Comparison of ENCODE assay signal across 8 cellular contexts in genomic region chr7:155643804-155644177, GRCh38. TPM values are rescaled to one million over a fixed set of nuclear protein-coding genes. Genes with fewer than 3 reads are reported as not detected.
DNase-seq lines count a peak whose midpoint lies in the region; ATAC-seq and TF ChIP-seq lines count a peak whose summit lies in the region.

No MANE protein-coding gene starts in this region.

- H3K27ac Mint-ChIP-seq in activated T-cell treated with anti-CD3 and anti-CD28 coated beads, Interleukin-2, amount 50 U/mL, for 24 hours = peak overlapping the region; percentile 98

- H3K4me1 ChIP-seq in OCI-LY1 (ENCODE audit: insufficient read depth, low read length, severe bottlenecking) = peaks cover 25% of the 10 kb centered on the region
- H3K4me1 ChIP-seq in osteoblast (ENCODE audit: insufficient read depth, low read length) = peaks cover 16% of the 10 kb centered on the region

- no peaks in the 10 kb centered on the region for H3K27me3 ChIP-seq in OCI-LY1 (ENCODE audit: insufficient read depth, low read length)
- H3K27me3 ChIP-seq in osteoblast (ENCODE audit: insufficient read depth, low read length) = no peaks in the 10 kb centered on the region

- H3F3A ChIP-seq in OCI-LY1 (ENCODE audit: insufficient read depth, low read length) = no peaks in the 10 kb centered on the region

- no peaks in the 10 kb centered on the region for H3K27me3 Mint-ChIP-seq in activated T-cell treated with anti-CD3 and anti-CD28 coated beads, Interleukin-2, amount 50 U/mL, for 24 hours

- H3K4me3 Mint-ChIP-seq in activated T-cell treated with anti-CD3 and anti-CD28 coated beads, Interleukin-2, amount 50 U/mL, for 24 hours = peak overlapping the region; percentile 92

- H2AFZ ChIP-seq in OCI-LY1 (ENCODE audit: low read length) (peak overlapping the region; percentile 31), osteoblast (ENCODE audit: low read length) (peak overlapping the region; percentile 100)

- no peaks in the 10 kb centered on the region for H3K9me2 ChIP-seq in OCI-LY1 (ENCODE audit: low read depth, low read length)

- H3K79me2 ChIP-seq in OCI-LY1 (ENCODE audit: insufficient read depth, low read length) = peaks cover 45% of the 10 kb centered on the region
- H3K79me2 ChIP-seq in osteoblast (ENCODE audit: insufficient read depth, low read length) = peaks cover 54% of the 10 kb centered on the region

- peak overlapping the region; percentile 94 for H3K9ac ChIP-seq in OCI-LY1 (ENCODE audit: low read length)

- H3K9me3 ChIP-seq in OCI-LY1 (ENCODE audit: low read length) (peaks cover 38% of the 10 kb centered on the region), osteoblast (ENCODE audit: low read depth, low read length) (no peaks in the 10 kb centered on the region)

- peaks cover 60% of the 10 kb centered on the region for H3K36me3 ChIP-seq in OCI-LY1 (ENCODE audit: insufficient read depth, low read length)
- H3K36me3 ChIP-seq in osteoblast (ENCODE audit: insufficient read depth, low read length) = peaks cover 10% of the 10 kb centered on the region

- no peak for TF ChIP-seq CTCF in OCI-LY1 (IDR thresholded peaks at IDR 0.05; ENCODE audit: low read length)
- TF ChIP-seq CTCF in epithelial cell of esophagus (IDR thresholded peaks at IDR 0.05; ENCODE audit: insufficient read depth, low read depth, low read length, missing control alignments) = no peak
- no peak for TF ChIP-seq CTCF in osteoblast (IDR thresholded peaks at IDR 0.05; ENCODE audit: extremely low read depth, low read depth, low read length)

- H3K27ac ChIP-seq in OCI-LY1 (ENCODE audit: low read depth, low read length, poor library complexity, severe bottlenecking) = peak overlapping the region; percentile 88
- H3K27ac ChIP-seq in osteoblast (ENCODE audit: low read depth, low read length) = peak overlapping the region; percentile 77

- H3K9me3 Mint-ChIP-seq in activated T-cell treated with anti-CD3 and anti-CD28 coated beads, Interleukin-2, amount 50 U/mL, for 24 hours = peaks cover 8% of the 10 kb centered on the region

- H3K4me2 ChIP-seq in OCI-LY1 (ENCODE audit: low read length) (peak overlapping the region; percentile 95), osteoblast (ENCODE audit: insufficient read depth, low read length) (peak overlapping the region; percentile 93)

- H3K36me3 Mint-ChIP-seq in activated T-cell treated with anti-CD3 and anti-CD28 coated beads, Interleukin-2, amount 50 U/mL, for 24 hours (ENCODE audit: low read depth) = peaks cover 89% of the 10 kb centered on the region

- no peak for DNase-seq in activated T-cell treated with anti-CD3 and anti-CD28 coated beads, Interleukin-2, amount 50 U/mL, for 24 hours
- no peak for DNase-seq in activated T-cell treated with anti-CD3 and anti-CD28 coated beads, Interleukin-2, amount 50 U/mL, for 1 hour
- no peak for DNase-seq in epithelial cell of esophagus (ENCODE audit: low read depth)
- DNase-seq in osteoblast (ENCODE audit: insufficient read length, low spot score, missing footprints) = peak; percentile 83
- DNase-seq in NCI-H2171 (lab: John Stamatoyannopoulos, UW) = no peak
- no peak for DNase-seq in SKM-1 (lab: John Stamatoyannopoulos, UW; ENCODE audit: unreplicated experiment)

- H3K4me1 Mint-ChIP-seq in activated T-cell treated with anti-CD3 and anti-CD28 coated beads, Interleukin-2, amount 50 U/mL, for 24 hours (ENCODE audit: low read depth) = peaks cover 44% of the 10 kb centered on the region

- ATAC-seq in HG03095 (IDR thresholded peaks at IDR 0.05; ENCODE audit: unreplicated experiment) = no peak

- H4K20me1 ChIP-seq in OCI-LY1 (ENCODE audit: insufficient read depth, low read length) (no peaks in the 10 kb centered on the region), osteoblast (ENCODE audit: insufficient read depth, low read length) (peaks cover 21% of the 10 kb centered on the region)

- H3K4me3 ChIP-seq in OCI-LY1 (ENCODE audit: low read depth, low read length, poor library complexity, severe bottlenecking) = peak overlapping the region; percentile 93
- peak overlapping the region; percentile 92 for H3K4me3 ChIP-seq in epithelial cell of esophagus (ENCODE audit: low read length)
- peak overlapping the region; percentile 85 for H3K4me3 ChIP-seq in osteoblast (ENCODE audit: insufficient read depth, low read length)

RNA-seq across cellular contexts. Expression of gene RBM33, which starts 0.7 kb away (rescaled TPM):
- 25.0 and 27.5 TPM in 2 replicates for total RNA-seq in osteoblast
